Comparison of ENCODE assay signal across 15 cellular contexts in the genomic region with DNA sequence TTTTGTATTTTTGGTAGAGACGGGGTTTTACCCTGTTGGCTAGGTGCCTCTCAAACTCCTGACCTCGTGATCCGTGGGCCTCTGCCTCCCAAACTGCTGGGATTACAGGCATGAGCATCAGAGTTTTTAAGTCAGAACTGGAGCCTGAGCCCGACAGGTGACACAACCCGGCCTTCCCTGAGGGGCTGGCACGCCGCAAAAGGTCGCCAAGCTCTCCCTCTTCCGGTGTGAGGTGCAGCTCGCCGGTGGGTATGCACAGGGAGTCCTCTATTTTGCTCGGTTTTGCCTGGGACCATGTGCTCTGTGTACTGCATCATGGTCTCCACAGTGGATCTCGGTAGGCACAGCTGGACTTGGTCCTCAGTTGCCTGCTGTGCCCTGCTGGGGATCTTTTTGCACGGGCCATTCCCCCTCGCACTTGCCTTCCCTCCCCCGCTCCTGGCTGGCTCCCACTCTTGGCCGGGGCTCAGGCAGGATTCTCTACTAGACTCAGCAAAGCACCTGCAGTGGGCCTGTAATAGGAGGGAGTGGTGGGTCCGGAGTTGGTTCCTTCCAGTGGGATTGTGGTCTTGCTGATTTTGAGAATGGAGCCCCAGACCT.
DNase-seq lines count a peak whose midpoint lies in the region; ATAC-seq and TF ChIP-seq lines count a peak whose summit lies in the region.
"Had no signal": no experiment of that assay in that cellular context is flagged by ENCODE, and none has a peak within 500 bp of the region (broad histone marks: within the 10 kb centered on the region; RNA-seq: fewer than 3 reads in every experiment).

No MANE protein-coding gene starts in this region.

- no peaks in the 10 kb centered on the region for H4K20me1 ChIP-seq in BLaER1 treated with 17β-estradiol and CSF1 and Interleukin-3, amounts not matched to agents 10 nM and 100 nM
- H4K20me1 ChIP-seq in H9 (ENCODE audit: control insufficient read depth, insufficient read depth, insufficient read length) (no peaks in the 10 kb centered on the region), GM23338 (replicated peaks; ENCODE audit: insufficient read depth) (no peaks in the 10 kb centered on the region)

- no peak overlapping the region for H3K56ac ChIP-seq in H9 (ENCODE audit: insufficient read length, low read depth, low read length)

- H3K27ac ChIP-seq in BLaER1 treated with 17β-estradiol and CSF1 and Interleukin-3, amounts not matched to agents 10 nM and 100 nM, result peak overlapping the region in 1 of 11 experiments; percentile 69; a peak in 1 of 22 replicates
- H3K27ac ChIP-seq in H9 (ENCODE audit: insufficient read length, low read depth, low read length), result no peak overlapping the region
- peak overlapping the region; percentile 87 for H3K27ac ChIP-seq in neutrophil
- no peak overlapping the region for H3K27ac ChIP-seq in GM23338 (ENCODE audit: low read depth)

- H3K36me3 ChIP-seq in BLaER1 treated with 17β-estradiol and CSF1 and Interleukin-3, amounts not matched to agents 10 nM and 100 nM, result no peaks in the 10 kb centered on the region
- no peaks in the 10 kb centered on the region for H3K36me3 ChIP-seq in neutrophil
- H3K36me3 ChIP-seq in GM23338 (ENCODE audit: insufficient read depth), result no peaks in the 10 kb centered on the region

- no peak overlapping the region for H2BK20ac ChIP-seq in H9 (ENCODE audit: low read depth, low read length, poor library complexity, severe bottlenecking)

- WGBS in H9 (ENCODE audit: extremely low coverage, insufficient read length, low lambda C conversion rate), result no CpG with 5 or more reads among the region's 18 CpGs

- no peak overlapping the region for H3T11ph ChIP-seq in H9 (ENCODE audit: low read length)

- H3K27ac Mint-ChIP-seq in H9 (no peak overlapping the region), chondrocyte (ENCODE audit: unreplicated experiment) (no peak overlapping the region), GM23338 (no peak overlapping the region)

- no peak overlapping the region for H3K23ac ChIP-seq in H9 (ENCODE audit: insufficient read length, low read depth, low read length)

- peaks cover 65 to 92% (median 75%) of the 10 kb centered on the region in 10 experiments for H3K4me1 ChIP-seq in BLaER1 treated with 17β-estradiol and CSF1 and Interleukin-3, amounts not matched to agents 10 nM and 100 nM
- peaks cover 8% of the 10 kb centered on the region for H3K4me1 ChIP-seq in H9 (ENCODE audit: insufficient read depth, low read length)
- H3K4me1 ChIP-seq in neutrophil (ENCODE audit: control insufficient read depth in 1 of 2, insufficient read depth in 1 of 2, low read depth in 1 of 2, low read length in 1 of 2), result peaks cover 49 to 60% of the 10 kb centered on the region in 2 experiments
- H3K4me1 ChIP-seq in GM23338 (ENCODE audit: insufficient read depth), result peaks cover 23% of the 10 kb centered on the region

- no peak overlapping the region for H2AFZ ChIP-seq in H9 (ENCODE audit: low read length)
- no peak overlapping the region for H2AFZ ChIP-seq in GM23338

- peaks cover 0 to 15% (median 8%) of the 10 kb centered on the region in 11 experiments; a peak in 12 of 22 replicates for H3K9me3 ChIP-seq in BLaER1 treated with 17β-estradiol and CSF1 and Interleukin-3, amounts not matched to agents 10 nM and 100 nM (replicated peaks in 1 of 11)
- H3K9me3 ChIP-seq in H9 (ENCODE audit: control insufficient read depth, low read depth, low read length) (no peaks in the 10 kb centered on the region), neutrophil (no peaks in the 10 kb centered on the region)
- H3K9me3 ChIP-seq: SK-N-SH had no signal

- TF ChIP-seq CTCF in H9 (conservative IDR thresholded peaks at IDR 0.05), result no peak
- TF ChIP-seq CTCF in chondrocyte (IDR thresholded peaks at IDR 0.05), result no peak
- TF ChIP-seq CTCF in neutrophil (IDR thresholded peaks at IDR 0.05), result no peak
- no peak for TF ChIP-seq CTCF in GM23338 (conservative IDR thresholded peaks at IDR 0.05; ENCODE audit: low read depth in 2 of 2)

- H4K5ac ChIP-seq in H9 (ENCODE audit: insufficient read length, low read depth, low read length), result no peak overlapping the region

- H3K4ac ChIP-seq in H9 (ENCODE audit: low read depth, low read length), result no peak overlapping the region

- no peak overlapping the region for H2BK12ac ChIP-seq in H9 (ENCODE audit: insufficient read length, low read depth, low read length)

- H3K4me2 ChIP-seq in BLaER1 treated with 17β-estradiol and CSF1 and Interleukin-3, amounts not matched to agents 10 nM and 100 nM, result peak overlapping the region in 8 of 11 experiments; percentile 24 to 97 (median 88); a peak in 13 of 22 replicates
- H3K4me2 ChIP-seq in H9 (ENCODE audit: insufficient read depth, insufficient read length, low read length), result no peak overlapping the region
- no peak overlapping the region for H3K4me2 ChIP-seq in GM23338
- H3K4me2 ChIP-seq: SK-N-SH had no signal

- H3K23me2 ChIP-seq in H9 (ENCODE audit: insufficient read length, low read depth, low read length, poor library complexity, severe bottlenecking), result peaks cover 3% of the 10 kb centered on the region

- no peak overlapping the region for H2BK15ac ChIP-seq in H9 (ENCODE audit: low read depth, low read length)

- no peak for DNase-seq in H9
- DNase-seq in chondrocyte (ENCODE audit: low spot score), result peak; percentile 59
- DNase-seq in GM23338 (ENCODE audit: low spot score), result no peak
- DNase-seq in NCI-H69 (lab: John Stamatoyannopoulos, UW), result no peak
- DNase-seq: C1 segment of cervical spinal cord, DND-41, GDM1, NCI-H1436 treated with DMSO at 0.1 percent for 48 hours, NCI-H2029 treated with DMSO at 0.1 percent for 48 hours, NCI-H510A treated with DMSO at 0.1 percent for 48 hours, Right ventricle myocardium superior, SK-N-SH had no signal

- no peaks in the 10 kb centered on the region for H3K9me2 ChIP-seq in GM23338 (ENCODE audit: insufficient read depth)
- H3K9me2 ChIP-seq: SK-N-SH had no signal

- H3K36me3 Mint-ChIP-seq in H9 (ENCODE audit: insufficient read depth in 1 of 3, low read depth in 3 of 3) (peaks cover 0 to 3% (median 0%) of the 10 kb centered on the region in 3 experiments; a peak in 2 of 7 replicates), chondrocyte (ENCODE audit: low read depth) (no peaks in the 10 kb centered on the region), GM23338 (ENCODE audit: low read depth) (no peaks in the 10 kb centered on the region; the same call in 2 of the 3 replicates)

- no peak overlapping the region for H4K8ac ChIP-seq in H9 (replicated peaks; ENCODE audit: insufficient read length, low read depth, low read length)

- no peak overlapping the region for H2BK120ac ChIP-seq in H9 (ENCODE audit: low read depth, low read length, poor library complexity, severe bottlenecking)

- no peak overlapping the region for H4K91ac ChIP-seq in H9 (ENCODE audit: insufficient read length, low read depth, low read length)

- H3K14ac ChIP-seq in H9 (ENCODE audit: insufficient read depth, low read length), result no peak overlapping the region

- no peaks in the 10 kb centered on the region for H3F3A ChIP-seq in GM23338 (replicated peaks; ENCODE audit: low read depth)

- H3K9me3 Mint-ChIP-seq in H9 (peaks cover 2 to 3% of the 10 kb centered on the region in 2 experiments; a peak in 2 of 5 replicates), chondrocyte (ENCODE audit: low read depth) (no peaks in the 10 kb centered on the region), GM23338 (no peaks in the 10 kb centered on the region; the same call in 2 of the 3 replicates)

- H3K79me1 ChIP-seq in H9 (ENCODE audit: insufficient read depth, low read depth, low read length, poor library complexity, severe bottlenecking), result no peaks in the 10 kb centered on the region

- H2AK5ac ChIP-seq in H9 (ENCODE audit: insufficient read length, low read length), result no peak overlapping the region

- H3K4me3 ChIP-seq in BLaER1 treated with 17β-estradiol and CSF1 and Interleukin-3, amounts not matched to agents 10 nM and 100 nM, result no peak overlapping the region
- H3K4me3 ChIP-seq in neutrophil (ENCODE audit: low read depth in 1 of 2, low read length in 1 of 2), result no peak overlapping the region
- no peak overlapping the region for H3K4me3 ChIP-seq in GM23338

- no peak overlapping the region for H2BK5ac ChIP-seq in H9 (ENCODE audit: insufficient read length, low read length)

- H3K9ac ChIP-seq in BLaER1 treated with 17β-estradiol and CSF1 and Interleukin-3, amounts not matched to agents 10 nM and 100 nM, result no peak overlapping the region
- no peak overlapping the region for H3K9ac ChIP-seq in H9 (ENCODE audit: extremely low read depth, insufficient read length, low read length)
- H3K9ac ChIP-seq: SK-N-SH had no signal

- no peaks in the 10 kb centered on the region for H3K27me3 ChIP-seq in BLaER1 treated with 17β-estradiol and CSF1 and Interleukin-3, amounts not matched to agents 10 nM and 100 nM
- no peaks in the 10 kb centered on the region for H3K27me3 ChIP-seq in H9 (ENCODE audit: insufficient read depth, low read length)
- H3K27me3 ChIP-seq in neutrophil, result no peaks in the 10 kb centered on the region
- no peaks in the 10 kb centered on the region for H3K27me3 ChIP-seq in GM23338 (ENCODE audit: insufficient read depth)

- peak overlapping the region; percentile 3 for H3K18ac ChIP-seq in H9 (ENCODE audit: insufficient read length, low read depth, low read length)

- no peaks in the 10 kb centered on the region for H3K79me2 ChIP-seq in H9 (ENCODE audit: insufficient read depth, low read length)
- H3K79me2 ChIP-seq in GM23338 (replicated peaks; ENCODE audit: insufficient read depth), result no peaks in the 10 kb centered on the region

- H3K4me3 Mint-ChIP-seq in H9 (no peak overlapping the region), chondrocyte (ENCODE audit: unreplicated experiment) (no peak overlapping the region), GM23338 (no peak overlapping the region)

- H3K4me1 Mint-ChIP-seq in H9, result peaks cover 39 to 48% of the 10 kb centered on the region in 2 experiments
- H3K4me1 Mint-ChIP-seq in chondrocyte (ENCODE audit: low read depth), result peaks cover 24% of the 10 kb centered on the region
- H3K4me1 Mint-ChIP-seq in GM23338, result peaks cover 34% of the 10 kb centered on the region

- H3K27me3 Mint-ChIP-seq in H9 (ENCODE audit: low read depth), result no peaks in the 10 kb centered on the region
- peaks cover 4% of the 10 kb centered on the region for H3K27me3 Mint-ChIP-seq in chondrocyte (ENCODE audit: low read depth)
- peaks cover 13% of the 10 kb centered on the region for H3K27me3 Mint-ChIP-seq in GM23338 (ENCODE audit: insufficient read depth, low read depth, poor library complexity)

- ATAC-seq in GM23338 (no peak), HG02840 (IDR thresholded peaks at IDR 0.05; ENCODE audit: low FRiP score, unreplicated experiment) (no peak)

TF ChIP-seq in GM23338, 12 proteins besides CTCF, POLR2A, EP300 and RAD21 (continues in another document):
- TF ChIP-seq JUNB (IDR thresholded peaks at IDR 0.05; ENCODE audit: unreplicated experiment) (no peak), CREB1 (CRISPR knock-in tag; IDR thresholded peaks at IDR 0.05; ENCODE audit: low read depth) (no peak)

Comparison
In these comparisons a context has a peak if more than half of its experiments do, and no peak if none do; other contexts are left out.
1. H3K4me2 ChIP-seq: peak in BLaER1 treated with 17β-estradiol and CSF1 and Interleukin-3, amounts not matched to agents 10 nM and 100 nM (8 of 11); none in H9 (single experiment) and GM23338 (single experiment).